ENCODE assay signal across 8 cellular contexts in the genomic region with DNA sequence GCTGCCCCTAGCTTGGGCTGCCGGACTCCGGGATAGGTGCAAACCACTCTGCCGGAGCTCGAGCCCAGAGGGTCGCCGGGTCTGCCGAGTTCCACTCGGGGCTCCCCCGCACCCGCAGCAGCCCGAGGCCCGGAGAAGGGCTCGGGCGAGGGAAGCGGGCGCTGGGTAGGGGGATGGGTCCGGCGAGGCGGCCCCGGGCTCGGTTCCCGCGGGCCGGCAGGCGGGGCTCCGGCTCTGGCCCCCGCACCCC. TPM values are rescaled to one million over a fixed set of nuclear protein-coding genes. Genes with fewer than 3 reads are reported as not detected.
A peak's percentile ranks its signal among the peaks of the same experiment; 100 is the strongest.
DNase-seq lines count a peak whose midpoint lies in the region; ATAC-seq and TF ChIP-seq lines count a peak whose summit lies in the region.

No MANE protein-coding gene starts in this region.

- H3K36me3 ChIP-seq in SJCRH30 (no peaks in the 10 kb centered on the region), fibroblast of lung (ENCODE audit: control insufficient read depth, insufficient read depth, low read length) (no peaks in the 10 kb centered on the region), psoas muscle (ENCODE audit: insufficient read depth in 1 of 2, low read depth in 1 of 2) (peaks cover 0 to 6% of the 10 kb centered on the region in 2 donors)

- H2AFZ ChIP-seq in fibroblast of lung (ENCODE audit: low read length): peak overlapping the region; percentile 68

- TF ChIP-seq CTCF in fibroblast of lung (conservative IDR thresholded peaks at IDR 0.05 in 1 of 2, IDR thresholded peaks at IDR 0.05 in 1 of 2; ENCODE audit: low read depth in 1 of 2, low read length in 2 of 2) (no peak), psoas muscle (IDR thresholded peaks at IDR 0.05) (no peak)

- no peaks in the 10 kb centered on the region for H3K27me3 ChIP-seq in SJCRH30
- no peaks in the 10 kb centered on the region for H3K27me3 ChIP-seq in fibroblast of lung (ENCODE audit: control insufficient read depth, insufficient read depth, low read length)
- no peaks in the 10 kb centered on the region for H3K27me3 ChIP-seq in psoas muscle (ENCODE audit: insufficient read depth in 3 of 3, low read length in 2 of 3)

- H3K4me1 ChIP-seq in SJCRH30 (peaks cover 6% of the 10 kb centered on the region; the same call in 1 of the 2 replicates), fibroblast of lung (ENCODE audit: control insufficient read depth, extremely low read depth, insufficient read depth, low read length) (peaks cover 3% of the 10 kb centered on the region), psoas muscle (peaks cover 47% of the 10 kb centered on the region)

- 0% methylated on average over 17 to 27 of the region's 27 CpGs for WGBS in psoas muscle, 3 donors

- H3K9me3 ChIP-seq in SJCRH30 (replicated peaks) (no peaks in the 10 kb centered on the region), fibroblast of lung (ENCODE audit: control insufficient read depth, insufficient read depth, low read depth, low read length) (no peaks in the 10 kb centered on the region), psoas muscle (no peaks in the 10 kb centered on the region)

- H3K9ac ChIP-seq in fibroblast of lung (ENCODE audit: insufficient read depth, low read length): peak overlapping the region; percentile 99

- intact Hi-C loops in psoas muscle (cut with DNase I): loop anchor here in 1 of 2 donors (2.0 kb wide), 1 partner anchor 59 kb away; no protein-coding TSS in a partner anchor

- DNase-seq in NCI-H748 (lab: John Stamatoyannopoulos, UW; ENCODE audit: unreplicated experiment): peak; percentile 80
- DNase-seq in NCI-H748 treated with DMSO at 0.1 percent for 48 hours (lab: John Stamatoyannopoulos, UW): no peak
- DNase-seq in SJCRH30: peak in 1 of 2 experiments; percentile 61
- DNase-seq in fibroblast of lung (ENCODE audit: low read depth in 2 of 2): no peak
- DNase-seq in psoas muscle: no peak
- no peak for DNase-seq in CD1c-positive myeloid dendritic cell (ENCODE audit: extremely low spot score)
- DNase-seq in hepatic stellate cell (ENCODE audit: low spot score): no peak

- H3K27ac ChIP-seq in SJCRH30 (peak overlapping the region; percentile 93), fibroblast of lung (ENCODE audit: insufficient read depth, low read length) (peak overlapping the region; percentile 93), psoas muscle (peak overlapping the region; percentile 93)

- ATAC-seq in HG02763 (IDR thresholded peaks at IDR 0.05; ENCODE audit: unreplicated experiment) (peak; percentile 26), psoas muscle (peak in 2 of 4 donors; percentile 66 to 80)

- H3K4me3 ChIP-seq in SJCRH30: peak overlapping the region; percentile 100
- peak overlapping the region; percentile 62 to 97 (median 90) for H3K4me3 ChIP-seq in fibroblast of lung (replicated peaks in 1 of 4; ENCODE audit: control extremely low read depth in 1 of 4, insufficient read depth in 1 of 4, low read depth in 3 of 4, low read length in 4 of 4)
- H3K4me3 ChIP-seq in psoas muscle: peak overlapping the region; percentile 74

- H3K4me2 ChIP-seq in fibroblast of lung (ENCODE audit: extremely low read depth, insufficient read depth, low read length): peak overlapping the region; percentile 76

- no peaks in the 10 kb centered on the region for H4K20me1 ChIP-seq in fibroblast of lung (ENCODE audit: control insufficient read depth, extremely low read depth, insufficient read depth, low read length)

- H3K79me2 ChIP-seq in fibroblast of lung (ENCODE audit: control insufficient read depth, insufficient read depth, low read length): peaks cover 46% of the 10 kb centered on the region

RNA-seq across cellular contexts. Expression of gene RICTOR, which starts 0.5 kb away (rescaled TPM):
- 21.5 and 24.3 TPM in 2 replicates for total RNA-seq in SJCRH30 (2014; rRNA removed; shearing (Covaris generic))
- 25.2 and 26.3 TPM in 2 replicates for total RNA-seq in fibroblast of lung
- polyA plus RNA-seq in fibroblast of lung: 9.1 and 17.1 TPM in 2 replicates
- 3.9 and 7.6 TPM in 2 replicates for polyA plus RNA-seq in fibroblast of lung (2012)
- 12.3 and 22.2 TPM in 2 replicates for polyA minus RNA-seq in fibroblast of lung (ENCODE audit: low replicate concordance)
- total RNA-seq in psoas muscle: 10 to 100 TPM; 34.0 to 46.7 (median 41.0) TPM
- polyA plus RNA-seq in psoas muscle: 1 to 10 TPM; 2.7 to 9.5 (median 6.4) TPM
